15 cellular contexts compared by ENCODE assay signal in genomic region chr1:172699695-172700094, GRCh38. TPM values are rescaled to one million over a fixed set of nuclear protein-coding genes. Genes with fewer than 3 reads are reported as not detected.
DNase-seq lines count a peak whose midpoint lies in the region; ATAC-seq, FAIRE-seq and TF ChIP-seq lines count a peak whose summit lies in the region.
"Had no signal": no experiment of that assay in that cellular context is flagged by ENCODE, and none has a peak within 500 bp of the region (broad histone marks: within the 10 kb centered on the region; RNA-seq: fewer than 3 reads in every experiment).

No MANE protein-coding gene starts in this region.

- no peaks in the 10 kb centered on the region for H3K9me2 ChIP-seq in Loucy (replicated peaks; ENCODE audit: low read depth, low read length)

- H3K27ac ChIP-seq in K562 (ENCODE audit: extremely low read depth, low read depth, low read length): no peak overlapping the region
- H3K27ac ChIP-seq: ascending aorta, tibial nerve had no signal

- H3K9me3 Mint-ChIP-seq in naive B cell: peaks cover 0 to 5% (median 0%) of the 10 kb centered on the region in 7 donors

- H3K27ac Mint-ChIP-seq in naive B cell: peak overlapping the region in 4 of 6 donors; percentile 5 to 94 (median 18)

- no peak for TF ChIP-seq EP300 in K562 (IDR thresholded peaks at IDR 0.05; ENCODE audit: low read length)

- WGBS in K562 (ENCODE audit: insufficient coverage, low coverage, missing lambda C conversion rate): 25% methylated on average over 4 of the region's 4 CpGs

- TF ChIP-seq CTCF in Loucy (conservative IDR thresholded peaks at IDR 0.05; ENCODE audit: low read length) (no peak), K562 (IDR thresholded peaks at IDR 0.05 in 2 of 3, conservative IDR thresholded peaks at IDR 0.05 in 1 of 3; ENCODE audit: insufficient read depth in 2 of 3, low read depth in 1 of 3, low read length in 3 of 3) (no peak)

- no peak for TF ChIP-seq RAD21 in K562 (CRISPR knock-in tag; conservative IDR thresholded peaks at IDR 0.05 in 1 of 2, IDR thresholded peaks at IDR 0.05 in 1 of 2)

- no peaks in the 10 kb centered on the region for H3K27me3 Mint-ChIP-seq in naive B cell

- peak overlapping the region; percentile 56 for H3K4me3 ChIP-seq in Loucy (ENCODE audit: low read length, poor library complexity, severe bottlenecking)
- H3K4me3 ChIP-seq in K562: no peak overlapping the region
- H3K4me3 ChIP-seq: ascending aorta, tibial nerve had no signal

- POLR2A ChIA-PET in K562 (lab: Yijun Ruan, JAX): interaction anchor here (1.2 kb wide), 1 partner anchor 9 kb away, joined by 5 read pairs; no protein-coding TSS in a partner anchor

- intact Hi-C loops in K562 (cut with micrococcal nuclease): no loop called here

- H3K4me2 ChIP-seq in Loucy (ENCODE audit: low read depth, low read length, poor library complexity, severe bottlenecking): peak overlapping the region; percentile 84
- H3K4me2 ChIP-seq in K562 (ENCODE audit: insufficient read depth, low read length): no peak overlapping the region

- 0 out of 2 replicates have a peak overlapping the region, but pooled peaks have one; percentile 4 for H2AFZ ChIP-seq in Loucy (ENCODE audit: low read length)
- H2AFZ ChIP-seq in K562 (ENCODE audit: low read depth, low read length): no peak overlapping the region; the same call in 1 of the 2 replicates

- ATAC-seq in K562: no peak
- no peak for ATAC-seq in naive B cell (ENCODE audit: low read depth in 2 of 2)

- H3F3A ChIP-seq in Loucy (ENCODE audit: low read depth): peaks cover 20% of the 10 kb centered on the region

- no peaks in the 10 kb centered on the region for H3K36me3 Mint-ChIP-seq in naive B cell

- CTCF ChIA-PET in K562 (lab: Yijun Ruan, JAX; ENCODE audit: low intra/inter-chr PET ratio): no interaction called here

- H3K36me3 ChIP-seq in Loucy (ENCODE audit: insufficient read depth, low read length) (no peaks in the 10 kb centered on the region), K562 (ENCODE audit: control insufficient read depth, insufficient read depth, low read length) (no peaks in the 10 kb centered on the region)
- H3K36me3 ChIP-seq: ascending aorta, tibial nerve had no signal

- no TSS peak for BruUV-seq in K562 (replicated peaks; lab: Mats Ljungman, UMichigan)

- H3K4me1 ChIP-seq in Loucy (ENCODE audit: insufficient read depth, low read length, poor library complexity, severe bottlenecking): peaks cover 86% of the 10 kb centered on the region
- H3K4me1 ChIP-seq in K562 (replicated peaks in 1 of 2; ENCODE audit: control insufficient read depth in 2 of 2, insufficient read depth in 2 of 2, low read length in 2 of 2): peaks cover 0 to 10% of the 10 kb centered on the region in 2 experiments; a peak in 1 of 5 replicates
- H3K4me1 ChIP-seq: ascending aorta had no signal

- H3K9me1 ChIP-seq in K562 (ENCODE audit: control insufficient read depth, insufficient read depth, low read length): no peaks in the 10 kb centered on the region

- no peak for FAIRE-seq in K562 (lab: Jason Lieb, UNC)

- no peaks in the 10 kb centered on the region for H3K9me3 ChIP-seq in Loucy (ENCODE audit: insufficient read depth, low read depth, low read length)
- no peaks in the 10 kb centered on the region for H3K9me3 ChIP-seq in K562 (replicated peaks; ENCODE audit: control insufficient read depth, insufficient read depth, low read depth, low read length)
- H3K9me3 ChIP-seq: ascending aorta, tibial nerve had no signal

- H3K4me1 Mint-ChIP-seq in naive B cell: peaks cover 21 to 33% (median 27%) of the 10 kb centered on the region in 3 donors

- H3K9ac ChIP-seq in Loucy (ENCODE audit: low read depth, low read length, poor library complexity, severe bottlenecking) (peak overlapping the region; percentile 75), K562 (ENCODE audit: insufficient read depth in 1 of 2, low read depth in 2 of 2, low read length in 2 of 2) (no peak overlapping the region)

- DNase-seq in activated CD4-positive, alpha-beta T cell treated with anti-CD3 and anti-CD28 coated beads for 4 hours: peak; percentile 18 to 30
- DNase-seq in activated CD4-positive, alpha-beta T cell treated with anti-CD3 and anti-CD28 coated beads, Interleukin-2, amount 50 U/mL, for 1 hour: no peak
- DNase-seq in K562 (ENCODE audit: extremely low read depth in 1 of 4, low spot score in 3 of 4) (no peak), naive B cell (no peak), A172 (ENCODE audit: low spot score) (no peak), HUDEP-2 (lab: John Stamatoyannopoulos, UW; ENCODE audit: unreplicated experiment in 76 of 76) (no peak), GF-D8 (lab: John Stamatoyannopoulos, UW) (no peak)
- DNase-seq: NCI-H2171 treated with DMSO at 0.1 percent for 48 hours, OCI-M1 had no signal

- TF ChIP-seq POLR2A in K562 (conservative IDR thresholded peaks at IDR 0.05): no peak

- H3K27me3 ChIP-seq in Loucy (ENCODE audit: insufficient read depth, low read length, poor library complexity, severe bottlenecking) (no peaks in the 10 kb centered on the region), K562 (ENCODE audit: control insufficient read depth in 2 of 2, insufficient read depth in 2 of 2, low read length in 2 of 2) (no peaks in the 10 kb centered on the region)
- H3K27me3 ChIP-seq: ascending aorta, tibial nerve had no signal

- H4K20me1 ChIP-seq in Loucy (ENCODE audit: insufficient read depth, low read length, poor library complexity, severe bottlenecking) (no peaks in the 10 kb centered on the region), K562 (replicated peaks; ENCODE audit: control insufficient read depth, insufficient read depth, low read length) (no peaks in the 10 kb centered on the region)

- in situ Hi-C loops in K562 (cut with MboI): no loop called here

- H3K4me3 Mint-ChIP-seq in naive B cell: peak overlapping the region in 2 of 8 donors; percentile 52

- H3K79me2 ChIP-seq in Loucy (ENCODE audit: insufficient read depth, low read length): no peaks in the 10 kb centered on the region
- H3K79me2 ChIP-seq in K562 (ENCODE audit: control insufficient read depth, insufficient read depth, low read length): no peaks in the 10 kb centered on the region

TF ChIP-seq in K562, 482 proteins besides CTCF, POLR2A, EP300 and RAD21:
- TF ChIP-seq SMAD1 (IDR thresholded peaks at IDR 0.05; ENCODE audit: low read depth, low read length, partially characterized antibody): no peak
- TF ChIP-seq ZNF146 (CRISPR knock-in tag; IDR thresholded peaks at IDR 0.05; ENCODE audit: unreplicated experiment): no peak
- 0 out of 2 replicates have a peak, but pooled peaks have one; percentile 0 for TF ChIP-seq FOSL1 (tag; conservative IDR thresholded peaks at IDR 0.05)
- no peak for TF ChIP-seq SMARCB1 (IDR thresholded peaks at IDR 0.05; ENCODE audit: insufficient read length, low read depth)

RNA-seq across cellular contexts. Expression of gene FASLG, which starts 40.8 kb away (rescaled TPM):
- not detected in 2 replicates for total RNA-seq in K562 (2011; cell fraction: chromatin; rRNA removed; ENCODE audit: low replicate concordance)
- not detected in 2 replicates for total RNA-seq in K562 (2011; cell fraction: nucleolus; rRNA removed)
- not detected in 2 replicates for total RNA-seq in K562 (2011; cell fraction: nucleoplasm; rRNA removed)
- total RNA-seq in K562 (2014; rRNA removed) (not detected in 2 replicates), K562 (2014; rRNA removed; fragmentation: Illumina TruSeq; extraction: Trizol) (not detected in 2 replicates), K562 (2015; rRNA removed; fragmentation: Illumina TruSeq; extraction: Trizol) (not detected in 2 replicates), K562 (2021) (not detected in 2 replicates)
- polyA plus RNA-seq in K562 (2011; rRNA removed) (0.05 TPM in 1 of 2 replicates, not detected in the other), K562 (2014; fragmentation: Illumina TruSeq; extraction: Trizol) (not detected in 2 replicates), K562 (2014; fragmentation: Nextera tagmentation; extraction: Ambion mirVana) (not detected), K562 (2014; rRNA removed) (not detected in 2 replicates), naive B cell (ENCODE audit: low read depth in 6 of 6) (not detected)
- polyA plus RNA-seq in K562 (2011; cell fraction: cytosol; rRNA removed): not detected in 2 replicates
- not detected in 2 replicates for polyA plus RNA-seq in K562 (2011; cell fraction: nucleus; rRNA removed)
- polyA plus RNA-seq in K562 (2012): 0.04 TPM in 1 of 2 replicates, not detected in the other
- polyA minus RNA-seq in K562 (2011; rRNA and poly(A)+ RNA removed): not detected in 2 replicates
- not detected in 2 replicates for polyA minus RNA-seq in K562 (2011; cell fraction: cytosol; rRNA and poly(A)+ RNA removed)
- not detected in 2 replicates for polyA minus RNA-seq in K562 (2011; cell fraction: nucleus; rRNA and poly(A)+ RNA removed)
- not detected in 2 replicates for total RNA-seq in A172 (2014; rRNA removed; shearing (Covaris generic))
- total RNA-seq: A673, ascending aorta, kidney epithelial cell, MCF 10A, tibial nerve had no signal

Comparison
In these comparisons a context has a peak if more than half of its experiments do, and no peak if none do; other contexts are left out.
1. DNase-seq: peak in activated CD4-positive, alpha-beta T cell treated with anti-CD3 and anti-CD28 coated beads for 4 hours (2 of 2); none in activated CD4-positive, alpha-beta T cell treated with anti-CD3 and anti-CD28 coated beads, Interleukin-2, amount 50 U/mL, for 1 hour (single experiment), K562 (0 of 4), naive B cell (single experiment), A172 (single experiment), HUDEP-2 (0 of 76) and GF-D8 (single experiment).